23 cellular contexts compared by ENCODE assay signal in genomic region chr15:99108993-99109392, GRCh38. TPM values are rescaled to one million over a fixed set of nuclear protein-coding genes. Genes with fewer than 3 reads are reported as not detected.
DNase-seq lines count a peak whose midpoint lies in the region; ATAC-seq and TF ChIP-seq lines count a peak whose summit lies in the region.
"Had no signal": no experiment of that assay in that cellular context is flagged by ENCODE, and none has a peak within 500 bp of the region (broad histone marks: within the 10 kb centered on the region; RNA-seq: fewer than 3 reads in every experiment).

No MANE protein-coding gene starts in this region.

- no peak overlapping the region for H3K27ac ChIP-seq in CD4-positive, alpha-beta memory T cell (ENCODE audit: low read depth, low read length)
- H3K27ac ChIP-seq in mammary epithelial cell (ENCODE audit: insufficient read depth, low read depth, low read length), result no peak overlapping the region
- H3K27ac ChIP-seq in lower lobe of right lung, result no peak overlapping the region
- no peak overlapping the region for H3K27ac ChIP-seq in RWPE1

- POLR2A ChIA-PET in CD4-positive, alpha-beta memory T cell (lab: Charles Lee; ENCODE audit: partially characterized antibody), result no interaction called here
- POLR2A ChIA-PET in RWPE1 (lab: Yijun Ruan, JAX; ENCODE audit: low non-redundant PET), result no interaction called here

- H4K20me1 ChIP-seq in mammary epithelial cell (ENCODE audit: insufficient read depth, low read length), result no peaks in the 10 kb centered on the region

- BruUV-seq in mammary epithelial cell (replicated peaks; lab: Mats Ljungman, UMichigan), result no TSS peak

- no peaks in the 10 kb centered on the region for H3K36me3 ChIP-seq in CD4-positive, alpha-beta memory T cell (ENCODE audit: insufficient read depth, low read length)
- H3K36me3 ChIP-seq in mammary epithelial cell (ENCODE audit: insufficient read depth, low read length), result no peaks in the 10 kb centered on the region
- no peaks in the 10 kb centered on the region for H3K36me3 ChIP-seq in lower lobe of right lung
- H3K36me3 ChIP-seq: uterus had no signal

- H3K27ac Mint-ChIP-seq in CD4-positive, alpha-beta memory T cell, result peak overlapping the region in 4 of 7 donors; percentile 6 to 87 (median 44)
- H3K27ac Mint-ChIP-seq in stimulated activated effector memory CD8-positive, alpha-beta T cell treated with anti-CD3 and anti-CD28 coated beads, Interleukin-12 subunit alpha, Interleukin-12 subunit beta, amount 100 ng/mL, for 72 hours, result peak overlapping the region; percentile 50
- H3K27ac Mint-ChIP-seq: activated naive CD8-positive, alpha-beta T cell; CD4-positive, alpha-beta T cell; dendritic cell treated with granulocyte-macrophage colony-stimulating factor and Interleukin-4, amounts not matched to agents 40 ng/mL and 50 ng/mL, for 4 days; GM23338; immature natural killer cell; stimulated activated memory B cell treated with anti-CD40 and anti-IgM and Interleukin-4, amounts not matched to agents 10 μg/mL and 1 μg/mL and 100 μg/mL, for 72 hours had no signal

- H3K4me3 Mint-ChIP-seq in CD4-positive, alpha-beta memory T cell, result no peak overlapping the region
- H3K4me3 Mint-ChIP-seq in stimulated activated effector memory CD8-positive, alpha-beta T cell treated with anti-CD3 and anti-CD28 coated beads, Interleukin-12 subunit alpha, Interleukin-12 subunit beta, amount 100 ng/mL, for 72 hours, result peak overlapping the region; percentile 24
- H3K4me3 Mint-ChIP-seq: activated naive CD8-positive, alpha-beta T cell; CD4-positive, alpha-beta T cell; dendritic cell treated with granulocyte-macrophage colony-stimulating factor and Interleukin-4, amounts not matched to agents 40 ng/mL and 50 ng/mL, for 4 days; GM23338; immature natural killer cell; stimulated activated memory B cell treated with anti-CD40 and anti-IgM and Interleukin-4, amounts not matched to agents 10 μg/mL and 1 μg/mL and 100 μg/mL, for 72 hours had no signal

- dilution Hi-C loops in mammary epithelial cell (cut with HindIII; ENCODE audit: low sequenced_read_pairs), result no loop called here

- H3K79me2 ChIP-seq in mammary epithelial cell (ENCODE audit: insufficient read depth, low read length), result no peaks in the 10 kb centered on the region

- DNase-seq in CD4-positive, alpha-beta memory T cell, result no peak
- DNase-seq in mammary epithelial cell (no peak), lower lobe of right lung (peak; percentile 9), RWPE1 (ENCODE audit: low spot score) (no peak), NOMO-1 (lab: John Stamatoyannopoulos, UW; ENCODE audit: unreplicated experiment in 2 of 2) (no peak), DMS 273 (lab: John Stamatoyannopoulos, UW; ENCODE audit: unreplicated experiment) (no peak)
- no peak for DNase-seq in stimulated activated effector memory CD8-positive, alpha-beta T cell treated with anti-CD3 and anti-CD28 coated beads, Interleukin-12 subunit alpha, Interleukin-12 subunit beta, amount 100 ng/mL, for 72 hours (ENCODE audit: low spot score in 2 of 2)
- DNase-seq: activated CD4-positive, alpha-beta T cell treated with anti-CD3 and anti-CD28 coated beads for 48 hours; caudate nucleus; CD4-positive, alpha-beta T cell; foreskin melanocyte; immature natural killer cell; NCI-H146; NCI-H2107; stimulated activated CD4-positive, alpha-beta T cell treated with anti-CD3 and anti-CD28 coated beads, Interleukin-15, amount 100 ng/mL, for 24 hours; uterus had no signal

- H3K9me3 ChIP-seq in CD4-positive, alpha-beta memory T cell (ENCODE audit: control insufficient read depth in 1 of 2, low read length in 2 of 2), result no peaks in the 10 kb centered on the region
- H3K9me3 ChIP-seq in mammary epithelial cell (replicated peaks; ENCODE audit: insufficient read depth, low read length) (no peaks in the 10 kb centered on the region), lower lobe of right lung (no peaks in the 10 kb centered on the region)
- H3K9me3 ChIP-seq: uterus had no signal

- peaks cover 8 to 41% (median 25%) of the 10 kb centered on the region in 4 donors for H3K4me1 Mint-ChIP-seq in CD4-positive, alpha-beta memory T cell
- peaks cover 33% of the 10 kb centered on the region for H3K4me1 Mint-ChIP-seq in stimulated activated effector memory CD8-positive, alpha-beta T cell treated with anti-CD3 and anti-CD28 coated beads, Interleukin-12 subunit alpha, Interleukin-12 subunit beta, amount 100 ng/mL, for 72 hours

- H3K36me3 Mint-ChIP-seq in CD4-positive, alpha-beta memory T cell, result peaks cover 0 to 2% of the 10 kb centered on the region in 2 donors
- H3K36me3 Mint-ChIP-seq in stimulated activated effector memory CD8-positive, alpha-beta T cell treated with anti-CD3 and anti-CD28 coated beads, Interleukin-12 subunit alpha, Interleukin-12 subunit beta, amount 100 ng/mL, for 72 hours, result peaks cover 9% of the 10 kb centered on the region
- H3K36me3 Mint-ChIP-seq: activated naive CD8-positive, alpha-beta T cell; immature natural killer cell; stimulated activated memory B cell treated with anti-CD40 and anti-IgM and Interleukin-4, amounts not matched to agents 10 μg/mL and 1 μg/mL and 100 μg/mL, for 72 hours had no signal

- ATAC-seq in lower lobe of right lung (no peak), GM21619 (IDR thresholded peaks at IDR 0.05; ENCODE audit: unreplicated experiment) (no peak)
- ATAC-seq in stimulated activated effector memory CD8-positive, alpha-beta T cell treated with anti-CD3 and anti-CD28 coated beads, Interleukin-12 subunit alpha, Interleukin-12 subunit beta, amount 100 ng/mL, for 72 hours, result no peak
- ATAC-seq: esophagus mucosa; GM23338; left lobe of liver; stimulated activated memory B cell treated with anti-CD40 and anti-IgM and Interleukin-4, amounts not matched to agents 10 μg/mL and 1 μg/mL and 100 μg/mL, for 72 hours had no signal

- peaks cover 4% of the 10 kb centered on the region for H3K27me3 ChIP-seq in CD4-positive, alpha-beta memory T cell (ENCODE audit: insufficient read depth, low read length)
- no peaks in the 10 kb centered on the region for H3K27me3 ChIP-seq in mammary epithelial cell (ENCODE audit: insufficient read depth, low read length)
- peaks cover 11% of the 10 kb centered on the region for H3K27me3 ChIP-seq in lower lobe of right lung (ENCODE audit: low read depth)
- H3K27me3 ChIP-seq: uterus had no signal

- no peak overlapping the region for H3K4me2 ChIP-seq in mammary epithelial cell (ENCODE audit: insufficient read depth, low read depth, low read length)
- H3K4me2 ChIP-seq: GM23338 had no signal

- TF ChIP-seq CTCF in mammary epithelial cell (conservative IDR thresholded peaks at IDR 0.05 in 1 of 2, IDR thresholded peaks at IDR 0.05 in 1 of 2; ENCODE audit: extremely low read depth in 1 of 2, insufficient read depth in 1 of 2, low read depth in 1 of 2, low read length in 2 of 2) (no peak), lower lobe of right lung (IDR thresholded peaks at IDR 0.05) (no peak), RWPE1 (conservative IDR thresholded peaks at IDR 0.05; ENCODE audit: low read depth) (no peak)

- H3K9ac ChIP-seq in mammary epithelial cell (ENCODE audit: insufficient read depth, low read length), result no peak overlapping the region

- WGBS in mammary epithelial cell (ENCODE audit: low coverage, missing lambda C conversion rate), result 55% methylated on average over 5 of the region's 5 CpGs

- H3K9me3 Mint-ChIP-seq in CD4-positive, alpha-beta memory T cell, result no peaks in the 10 kb centered on the region
- no peaks in the 10 kb centered on the region for H3K9me3 Mint-ChIP-seq in stimulated activated effector memory CD8-positive, alpha-beta T cell treated with anti-CD3 and anti-CD28 coated beads, Interleukin-12 subunit alpha, Interleukin-12 subunit beta, amount 100 ng/mL, for 72 hours
- H3K9me3 Mint-ChIP-seq: CD4-positive, alpha-beta T cell; dendritic cell treated with granulocyte-macrophage colony-stimulating factor and Interleukin-4, amounts not matched to agents 40 ng/mL and 50 ng/mL, for 4 days; GM23338; immature natural killer cell; stimulated activated memory B cell treated with anti-CD40 and anti-IgM and Interleukin-4, amounts not matched to agents 10 μg/mL and 1 μg/mL and 100 μg/mL, for 72 hours had no signal

- in situ Hi-C loops in mammary epithelial cell (cut with MboI; ENCODE audit: low sequenced_read_pairs in 2 of 2), result no loop called here

- intact Hi-C loops in CD4-positive, alpha-beta memory T cell (cut with micrococcal nuclease), result no loop called here
- intact Hi-C loops in mammary epithelial cell (cut with micrococcal nuclease), result loop anchor here (10.0 kb wide), 1 partner anchor 626 kb away; the partner anchor contains the start of gene LYSMD4
- intact Hi-C loops in lower lobe of right lung (cut with DNase I), result no loop called here

- peaks cover 9 to 14% of the 10 kb centered on the region in 2 donors for H3K27me3 Mint-ChIP-seq in CD4-positive, alpha-beta memory T cell

- peaks cover 10% of the 10 kb centered on the region for H3K4me1 ChIP-seq in CD4-positive, alpha-beta memory T cell (ENCODE audit: insufficient read depth, low read length)
- H3K4me1 ChIP-seq in mammary epithelial cell (ENCODE audit: insufficient read depth, low read length) (peaks cover 37% of the 10 kb centered on the region), lower lobe of right lung (peaks cover 17% of the 10 kb centered on the region)
- H3K4me1 ChIP-seq: uterus had no signal

- CTCF ChIA-PET in CD4-positive, alpha-beta memory T cell (lab: Charles Lee; ENCODE audit: partially characterized antibody), result interaction anchor here (4.0 kb wide), 1 partner anchor 33 kb away, joined by 12 read pairs; no protein-coding TSS in a partner anchor
- CTCF ChIA-PET in mammary epithelial cell (lab: Charles Lee; ENCODE audit: low non-redundant PET) (no interaction called here), RWPE1 (lab: Yijun Ruan, JAX) (interaction anchor here (0.5 to 2.3 kb wide), 2 partner anchors 9 to 589 kb away, joined by 3 to 9 read pairs; no protein-coding TSS in a partner anchor)

- H3K4me3 ChIP-seq in CD4-positive, alpha-beta memory T cell (ENCODE audit: low read length in 2 of 2), result no peak overlapping the region
- H3K4me3 ChIP-seq in mammary epithelial cell (replicated peaks in 1 of 3; ENCODE audit: insufficient read depth in 1 of 3, low read depth in 2 of 3, low read length in 3 of 3) (no peak overlapping the region), lower lobe of right lung (no peak overlapping the region)
- H3K4me3 ChIP-seq: GM23338, uterus had no signal

- peak overlapping the region; percentile 90 for H2AFZ ChIP-seq in mammary epithelial cell (ENCODE audit: low read depth, low read length)
- H2AFZ ChIP-seq: GM23338 had no signal

RNA-seq across cellular contexts. Expression of gene SYNM, which starts 4.1 kb away (rescaled TPM):
- 10 to 100 TPM; 13.7 to 14.2 TPM for total RNA-seq in CD4-positive, alpha-beta memory T cell
- under 1 TPM; 0.09 to 0.42 TPM for polyA plus RNA-seq in CD4-positive, alpha-beta memory T cell
- total RNA-seq in mammary epithelial cell, result 1 to 10 TPM in 1 of 2 donors, under 1 TPM in 1; 0.82 to 4.3 TPM
- polyA plus RNA-seq in mammary epithelial cell, result 0.31 TPM
- polyA minus RNA-seq in mammary epithelial cell, result 4.4 TPM
- total RNA-seq in lower lobe of right lung, result 26.8 TPM
- polyA plus RNA-seq: immature natural killer cell had no signal
